In the genomic region with DNA sequence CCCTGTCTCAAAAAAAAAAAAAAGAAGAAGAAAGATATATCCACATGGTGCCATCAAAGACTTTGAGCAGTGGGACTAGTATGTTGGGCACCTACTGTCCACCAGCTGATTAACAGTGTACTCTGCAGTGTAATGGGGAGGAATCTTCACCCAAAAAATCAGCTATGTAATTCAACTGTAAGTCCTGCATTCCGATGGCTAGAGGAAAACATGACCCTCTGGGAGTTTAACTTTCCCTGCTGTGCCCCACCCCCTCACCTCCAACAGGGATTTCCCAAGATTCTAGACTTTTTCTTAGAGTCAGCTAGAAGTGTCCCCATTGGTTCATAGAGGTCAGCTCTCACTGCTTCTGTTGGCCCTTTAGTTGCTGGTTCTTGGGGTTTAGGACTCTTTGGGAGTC, we compare ENCODE assay signal across 31 cellular contexts.
"Had no signal": no experiment of that assay in that cellular context is flagged by ENCODE, and none has a peak within 500 bp of the region (broad histone marks: within the 10 kb centered on the region; RNA-seq: fewer than 3 reads in every experiment).

No MANE protein-coding gene starts in this region.

- H3K4me1 ChIP-seq: ascending aorta, Peyer's patch, SJSA1 had no signal

- H3K4me3 Mint-ChIP-seq: activated CD4-positive, alpha-beta T cell treated with anti-CD3 and anti-CD28 coated beads for 36 hours; activated CD4-positive, alpha-beta T cell treated with anti-CD3 and anti-CD28 coated beads, Interleukin-2, amount 10 ng/mL, durations not matched to agents 7 days and 5 days; activated CD8-positive, alpha-beta T cell treated with anti-CD3 and anti-CD28 coated beads, Interleukin-2, amount 10 ng/mL, durations not matched to agents 7 days and 5 days; activated naive CD4-positive, alpha-beta T cell treated with anti-CD3 and anti-CD28 coated beads, Interleukin-2, amount 50 U/mL, for 24 hours; activated naive CD8-positive, alpha-beta T cell treated with anti-CD3 and anti-CD28 coated beads, Interleukin-2, amount 10 ng/mL, durations not matched to agents 7 days and 5 days; activated T-cell treated with anti-CD3 and anti-CD28 coated beads, Interleukin-2, amount 50 U/mL, for 24 hours; central memory CD8-positive, alpha-beta T cell; T-helper 1 cell treated with Interleukin-12 subunit alpha and Interleukin-12 subunit beta and Interleukin-4 antibody, amounts not matched to agents 30 μg/mL and 1 μg/mL, for 36 hours; T-helper 2 cell treated with Interferon-gamma antibody and Interleukin-4, amounts not matched to agents 5 μg/mL and 100 μg/mL, for 36 hours had no signal

- H3K9me3 ChIP-seq: ascending aorta, Peyer's patch, SJSA1, SK-N-SH had no signal

- H3K27ac Mint-ChIP-seq: activated CD4-positive, alpha-beta T cell treated with anti-CD3 and anti-CD28 coated beads for 36 hours; activated CD4-positive, alpha-beta T cell treated with anti-CD3 and anti-CD28 coated beads, Interleukin-2, amount 10 ng/mL, durations not matched to agents 7 days and 5 days; activated CD8-positive, alpha-beta T cell treated with anti-CD3 and anti-CD28 coated beads, Interleukin-2, amount 10 ng/mL, durations not matched to agents 7 days and 5 days; activated naive CD4-positive, alpha-beta T cell treated with anti-CD3 and anti-CD28 coated beads, Interleukin-2, amount 50 U/mL, for 24 hours; activated naive CD8-positive, alpha-beta T cell treated with anti-CD3 and anti-CD28 coated beads, Interleukin-2, amount 10 ng/mL, durations not matched to agents 7 days and 5 days; activated T-cell treated with anti-CD3 and anti-CD28 coated beads, Interleukin-2, amount 50 U/mL, for 24 hours; activated T-helper 2 cell treated with anti-CD3 and anti-CD28 coated beads, Interferon-gamma antibody, Interleukin-2, Interleukin-4, amounts not matched to agents 10 μg/mL and 5 μg/mL and 100 μg/mL, durations not matched to agents 14 hours and 24 hours and 36 hours; T-helper 1 cell treated with Interleukin-12 subunit alpha and Interleukin-12 subunit beta and Interleukin-4 antibody, amounts not matched to agents 30 μg/mL and 1 μg/mL, for 36 hours; T-helper 2 cell treated with Interferon-gamma antibody and Interleukin-4, amounts not matched to agents 5 μg/mL and 100 μg/mL, for 36 hours had no signal

- DNase-seq: activated CD4-positive, alpha-beta T cell treated with anti-CD3 and anti-CD28 coated beads for 36 hours; activated CD4-positive, alpha-beta T cell treated with anti-CD3 and anti-CD28 coated beads, Interleukin-2, amount 10 ng/mL, durations not matched to agents 7 days and 5 days; activated CD4-positive, alpha-beta T cell treated with anti-CD3 and anti-CD28 coated beads, Interleukin-2, amount 50 U/mL, for 48 hours; activated CD8-positive, alpha-beta T cell treated with anti-CD3 and anti-CD28 coated beads, Interleukin-2, amount 10 ng/mL, durations not matched to agents 7 days and 5 days; activated gamma-delta T cell; activated naive CD4-positive, alpha-beta T cell treated with Interleukin-2 at 50 U/mL for 16 hours; activated naive CD8-positive, alpha-beta T cell treated with anti-CD3 and anti-CD28 coated beads, Interleukin-2, amount 10 ng/mL, durations not matched to agents 7 days and 5 days; activated T-cell treated with anti-CD3 and anti-CD28 coated beads, Interleukin-2, amount 50 U/mL, for 24 hours; amygdala; NCI-H1105; NCI-H1417 treated with DMSO at 0.1 percent for 48 hours; NCI-H187 treated with DMSO at 0.1 percent for 48 hours; NCI-H2081; NCI-H2171 treated with DMSO at 0.1 percent for 48 hours; NCI-H226; NCI-H446 treated with DMSO at 0.1 percent for 48 hours; NCI-H524 treated with DMSO at 0.1 percent for 48 hours; PC-3; Peyer's patch; RPMI8226; SHP77 treated with DMSO at 0.1 percent for 48 hours; SK-N-SH had no signal

- H3K36me3 Mint-ChIP-seq: activated naive CD4-positive, alpha-beta T cell treated with anti-CD3 and anti-CD28 coated beads, Interleukin-2, amount 50 U/mL, for 24 hours; activated naive CD8-positive, alpha-beta T cell treated with anti-CD3 and anti-CD28 coated beads, Interleukin-2, amount 10 ng/mL, durations not matched to agents 7 days and 5 days had no signal

- ATAC-seq: activated CD4-positive, alpha-beta T cell treated with anti-CD3 and anti-CD28 coated beads for 36 hours; activated CD4-positive, CD25-positive, alpha-beta regulatory T cell treated with anti-CD3 and anti-CD28 coated beads, Interleukin-2, amount 50 U/mL, for 24 hours; activated CD8-positive, alpha-beta T cell treated with anti-CD3 and anti-CD28 coated beads, Interleukin-2, amount 10 ng/mL, durations not matched to agents 7 days and 5 days; PC-3 had no signal

- H3K36me3 ChIP-seq: ascending aorta, cardiac muscle cell, Peyer's patch, SJSA1 had no signal

- H3K27ac ChIP-seq: ascending aorta, cardiac muscle cell, Peyer's patch, SJSA1 had no signal

- H3K4me3 ChIP-seq: ascending aorta, cardiac muscle cell, Peyer's patch, SJSA1 had no signal

- H3K9ac ChIP-seq: SK-N-SH had no signal

- H3K9me3 Mint-ChIP-seq: activated CD4-positive, alpha-beta T cell treated with anti-CD3 and anti-CD28 coated beads, Interleukin-2, amount 10 ng/mL, durations not matched to agents 7 days and 5 days; activated naive CD4-positive, alpha-beta T cell treated with anti-CD3 and anti-CD28 coated beads, Interleukin-2, amount 50 U/mL, for 24 hours; activated naive CD8-positive, alpha-beta T cell treated with anti-CD3 and anti-CD28 coated beads, Interleukin-2, amount 10 ng/mL, durations not matched to agents 7 days and 5 days; activated T-cell treated with anti-CD3 and anti-CD28 coated beads, Interleukin-2, amount 50 U/mL, for 24 hours; activated T-helper 2 cell treated with anti-CD3 and anti-CD28 coated beads, Interferon-gamma antibody, Interleukin-2, Interleukin-4, amounts not matched to agents 10 μg/mL and 5 μg/mL and 100 μg/mL, durations not matched to agents 14 hours and 24 hours and 36 hours; central memory CD8-positive, alpha-beta T cell; T-helper 1 cell treated with Interleukin-12 subunit alpha and Interleukin-12 subunit beta and Interleukin-4 antibody, amounts not matched to agents 30 μg/mL and 1 μg/mL, for 36 hours; T-helper 2 cell treated with Interferon-gamma antibody and Interleukin-4, amounts not matched to agents 5 μg/mL and 100 μg/mL, for 36 hours had no signal

- H3K4me1 Mint-ChIP-seq: activated CD4-positive, alpha-beta T cell treated with anti-CD3 and anti-CD28 coated beads, Interleukin-2, amount 10 ng/mL, durations not matched to agents 7 days and 5 days; central memory CD8-positive, alpha-beta T cell had no signal

- H3K27me3 ChIP-seq: ascending aorta, cardiac muscle cell, Peyer's patch, SJSA1 had no signal
